ENCODE assay signal across 24 cellular contexts in genomic region chr1:54816951-54817350, GRCh38. TPM values are rescaled to one million over a fixed set of nuclear protein-coding genes. Genes with fewer than 3 reads are reported as not detected.
"Had no signal": no experiment of that assay in that cellular context is flagged by ENCODE, and none has a peak within 500 bp of the region (broad histone marks: within the 10 kb centered on the region; RNA-seq: fewer than 3 reads in every experiment).

No MANE protein-coding gene starts in this region.

- H3K27me3 Mint-ChIP-seq: stimulated activated memory B cell treated with anti-CD40 and anti-IgM and Interleukin-4, amounts not matched to agents 10 μg/mL and 1 μg/mL and 100 μg/mL, for 72 hours; stimulated activated naive CD8-positive, alpha-beta T cell treated with anti-CD3 and anti-CD28 coated beads, Interleukin-15, Interleukin-2, amounts not matched to agents 100 ng/mL and 50 ng/mL, for 24 hours had no signal

- H3K9me3 Mint-ChIP-seq: naive thymus-derived CD4-positive, alpha-beta T cell; nephron progenitor cell; stimulated activated memory B cell treated with anti-CD40 and anti-IgM and Interleukin-4, amounts not matched to agents 10 μg/mL and 1 μg/mL and 100 μg/mL, for 72 hours; stimulated activated naive CD8-positive, alpha-beta T cell treated with anti-CD3 and anti-CD28 coated beads, Interleukin-15, Interleukin-2, amounts not matched to agents 100 ng/mL and 50 ng/mL, for 24 hours had no signal

- DNase-seq: colonic mucosa; dermis blood vessel endothelial cell; esophagus squamous epithelium; foreskin fibroblast; glutamatergic neuron; kidney glomerular epithelial cell; mammary epithelial cell; naive thymus-derived CD4-positive, alpha-beta T cell; nephron progenitor cell; posterior cingulate gyrus; spleen; stimulated activated CD4-positive, alpha-beta T cell treated with anti-CD3 and anti-CD28 coated beads, Interleukin-15, amount 100 ng/mL, for 24 hours; stimulated activated CD4-positive, alpha-beta T cell treated with anti-CD3 and anti-CD28 coated beads, Interleukin-1b, Interleukin-23, amount 100 ng/mL, for 48 hours; stimulated activated CD4-positive, alpha-beta T cell treated with anti-CD3 and anti-CD28 coated beads, Interleukin-4, amount 100 ng/mL, for 24 hours; testis had no signal

- H3K27ac Mint-ChIP-seq: nephron progenitor cell; stimulated activated memory B cell treated with anti-CD40 and anti-IgM and Interleukin-4, amounts not matched to agents 10 μg/mL and 1 μg/mL and 100 μg/mL, for 72 hours; stimulated activated naive CD8-positive, alpha-beta T cell treated with anti-CD3 and anti-CD28 coated beads, Interleukin-15, Interleukin-2, amounts not matched to agents 100 ng/mL and 50 ng/mL, for 24 hours had no signal

- ATAC-seq: gastroesophageal sphincter; naive thymus-derived CD4-positive, alpha-beta T cell; sciatic nerve; stimulated activated memory B cell treated with anti-CD40 and anti-IgM and Interleukin-4, amounts not matched to agents 10 μg/mL and 1 μg/mL and 100 μg/mL, for 72 hours had no signal

- H3K36me3 Mint-ChIP-seq: naive thymus-derived CD4-positive, alpha-beta T cell; stimulated activated memory B cell treated with anti-CD40 and anti-IgM and Interleukin-4, amounts not matched to agents 10 μg/mL and 1 μg/mL and 100 μg/mL, for 72 hours had no signal

- H3K4me3 Mint-ChIP-seq: naive thymus-derived CD4-positive, alpha-beta T cell; nephron progenitor cell; stimulated activated memory B cell treated with anti-CD40 and anti-IgM and Interleukin-4, amounts not matched to agents 10 μg/mL and 1 μg/mL and 100 μg/mL, for 72 hours; stimulated activated naive CD8-positive, alpha-beta T cell treated with anti-CD3 and anti-CD28 coated beads, Interleukin-15, Interleukin-2, amounts not matched to agents 100 ng/mL and 50 ng/mL, for 24 hours had no signal

RNA-seq across cellular contexts. Expression of gene TTC22, which starts 15.8 kb away (rescaled TPM):
- total RNA-seq: mesenteric fat pad, osteoblast, pulmonary artery endothelial cell, skeletal muscle tissue, tibial nerve had no signal
